ENCODE assay signal across 8 cellular contexts in the genomic region with DNA sequence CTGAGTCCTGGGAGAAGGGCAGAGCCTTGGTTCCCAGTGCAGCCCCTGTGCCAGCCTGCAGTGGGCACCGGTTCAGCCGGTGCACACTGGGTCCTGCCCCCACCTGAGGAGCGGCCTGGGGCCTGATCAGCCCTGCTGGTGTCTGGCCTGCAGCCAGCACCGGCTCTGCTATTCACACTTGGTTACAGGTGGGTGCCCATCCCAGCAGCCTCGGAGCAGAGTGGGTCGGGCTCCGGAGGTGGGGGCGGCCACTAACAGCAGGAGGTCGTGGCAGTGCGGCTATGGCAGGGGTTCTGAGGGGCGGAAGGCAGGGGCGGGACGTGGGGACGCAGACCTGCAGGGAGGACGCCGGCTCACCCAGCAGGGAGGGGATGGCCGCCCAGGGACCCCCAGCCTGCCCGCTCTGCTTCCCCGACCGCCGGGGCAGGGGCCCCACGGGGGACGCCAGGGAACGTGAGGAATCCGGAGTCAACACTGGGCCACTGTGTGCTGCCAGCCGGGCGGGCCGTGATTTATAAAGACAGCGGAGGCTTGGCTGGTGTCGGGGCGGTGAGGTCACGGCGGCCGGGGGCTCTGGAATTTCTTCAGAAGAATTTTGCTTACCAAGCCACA. TPM values are rescaled to one million over a fixed set of nuclear protein-coding genes. Genes with fewer than 3 reads are reported as not detected.
DNase-seq lines count a peak whose midpoint lies in the region; ATAC-seq and TF ChIP-seq lines count a peak whose summit lies in the region.

No MANE protein-coding gene starts in this region.

- H3K27me3 Mint-ChIP-seq in natural killer cell (ENCODE audit: low read depth in 2 of 2) = no peaks in the 10 kb centered on the region

- intact Hi-C loops in IMR-90 (cut with micrococcal nuclease) = no loop called here
- intact Hi-C loops in natural killer cell (cut with micrococcal nuclease) = loop anchor here (2.0 kb wide), 1 partner anchor 15 kb away; no protein-coding TSS in a partner anchor

- no peak overlapping the region; the same call in 2 of the 3 replicates for H2BK15ac ChIP-seq in IMR-90 (ENCODE audit: low read depth, low read length)

- H3K9me1 ChIP-seq in IMR-90 (ENCODE audit: insufficient read depth, low read length) = no peaks in the 10 kb centered on the region; the same call in none of the 2 replicates

- TF ChIP-seq RAD21 in IMR-90 (IDR thresholded peaks at IDR 0.05; ENCODE audit: low read length) = no peak

- H4K8ac ChIP-seq in IMR-90 (ENCODE audit: low read depth in 2 of 2, low read length in 2 of 2) = peak overlapping the region in 1 of 2 experiments; percentile 52; a peak in 1 of 4 replicates

- H3K23ac ChIP-seq in IMR-90 (ENCODE audit: low read depth, low read length) = no peak overlapping the region

- peak overlapping the region; percentile 72 to 78 for H3K27ac Mint-ChIP-seq in natural killer cell

- peak overlapping the region; percentile 75 for H3K4me3 Mint-ChIP-seq in natural killer cell

- no peak overlapping the region for H2BK20ac ChIP-seq in IMR-90 (ENCODE audit: low read depth, low read length)

- H2BK120ac ChIP-seq in IMR-90 (ENCODE audit: low read depth, low read length) = no peak overlapping the region; the same call in 1 of the 2 replicates

- no peaks in the 10 kb centered on the region for H3K36me3 Mint-ChIP-seq in natural killer cell

- peak overlapping the region; percentile 67 for H2AK5ac ChIP-seq in IMR-90 (ENCODE audit: low read depth, low read length)

- ATAC-seq in IMR-90 (ENCODE audit: low read depth) (peak; percentile 51), natural killer cell (peak; percentile 15 to 28 (median 20)), HG03342 (IDR thresholded peaks at IDR 0.05; ENCODE audit: unreplicated experiment) (no peak)

- no peak for TF ChIP-seq POLR2A in IMR-90 (IDR thresholded peaks at IDR 0.05; ENCODE audit: low read depth, low read length)

- peak overlapping the region; percentile 71 for H3K4ac ChIP-seq in IMR-90 (ENCODE audit: low read depth, low read length)

- no peaks in the 10 kb centered on the region for H3K27me3 ChIP-seq in IMR-90 (ENCODE audit: control insufficient read depth, insufficient read depth, low read length)

- peaks cover 13 to 47% of the 10 kb centered on the region in 2 donors for H3K4me1 Mint-ChIP-seq in natural killer cell

- H3K56ac ChIP-seq in IMR-90 (ENCODE audit: extremely low read depth, insufficient read depth, low read length) = no peak overlapping the region

- in situ Hi-C loops in IMR-90 (cut with MboI; ENCODE audit: low sequenced_read_pairs) = no loop called here

- peak overlapping the region; percentile 10; the same call in 1 of the 2 replicates for H3K27ac ChIP-seq in IMR-90 (ENCODE audit: insufficient read depth, low read length)

- dilution Hi-C loops in IMR-90 (cut with HindIII; ENCODE audit: low sequenced_read_pairs, unreplicated experiment) = no loop called here

- H3K9me3 Mint-ChIP-seq in natural killer cell = no peaks in the 10 kb centered on the region

- WGBS in IMR-90 (ENCODE audit: extremely low coverage in 2 of 2, insufficient read length in 1 of 2), 2 experiments = 10% methylated on average over 15 of the region's 34 CpGs; no CpG with 5 or more reads in 1 of the 2 experiments

- H4K20me1 ChIP-seq in IMR-90 (ENCODE audit: insufficient read depth, low read length) = peaks cover 30% of the 10 kb centered on the region

- H2AK9ac ChIP-seq in IMR-90 (replicated peaks; ENCODE audit: low read depth, low read length, poor library complexity) = peak overlapping the region; percentile 87

- no peak overlapping the region for H4K5ac ChIP-seq in IMR-90 (ENCODE audit: low read depth, low read length)

- peak overlapping the region; percentile 46 for H4K91ac ChIP-seq in IMR-90 (ENCODE audit: insufficient read depth, low read depth, low read length)

- peak overlapping the region; percentile 81 for H2AFZ ChIP-seq in IMR-90 (replicated peaks; ENCODE audit: low read length, poor library complexity)

- no peak for TF ChIP-seq CTCF in IMR-90 (conservative IDR thresholded peaks at IDR 0.05; ENCODE audit: low read depth, low read length)
- no peak for TF ChIP-seq CTCF in natural killer cell (IDR thresholded peaks at IDR 0.05)

- H3K14ac ChIP-seq in IMR-90 (replicated peaks; ENCODE audit: low read depth, low read length) = 0 out of 2 replicates have a peak overlapping the region, but pooled peaks have one; percentile 5

- H3K4me3 ChIP-seq in IMR-90 (ENCODE audit: insufficient read depth, low read depth, low read length) = no peak overlapping the region

- H3K4me1 ChIP-seq in IMR-90 (ENCODE audit: control insufficient read depth, insufficient read depth, low read length) = peaks cover 20% of the 10 kb centered on the region

- peak; percentile 70 for DNase-seq in AG08395 (ENCODE audit: low spot score)
- DNase-seq in IMR-90 = no peak
- peak; percentile 22 for DNase-seq in dedifferentiated amniotic fluid mesenchymal stem cell (ENCODE audit: extremely low spot score)
- DNase-seq in natural killer cell = no peak
- no peak for DNase-seq in NCI-H1436 (lab: John Stamatoyannopoulos, UW)
- no peak for DNase-seq in NCI-H748 treated with DMSO at 0.1 percent for 48 hours (lab: John Stamatoyannopoulos, UW)
- no peak for DNase-seq in NCI-H1694 (lab: John Stamatoyannopoulos, UW)

- peak overlapping the region; percentile 14 for H3K9ac ChIP-seq in IMR-90 (ENCODE audit: low read depth, low read length)

- POLR2A ChIA-PET in IMR-90 (lab: Charles Lee; ENCODE audit: unreplicated experiment) = no interaction called here

- peaks cover 4 to 19% of the 10 kb centered on the region in 2 experiments; a peak in 3 of 4 replicates for H3K79me1 ChIP-seq in IMR-90 (ENCODE audit: low read depth in 1 of 2, low read length in 2 of 2)

- CTCF ChIA-PET in IMR-90 (lab: Yijun Ruan, JAX) = no interaction called here

- no peak overlapping the region; the same call in 1 of the 2 replicates for H3K18ac ChIP-seq in IMR-90 (ENCODE audit: low read depth, low read length)

- H3K9me3 ChIP-seq in IMR-90 (ENCODE audit: control insufficient read depth, insufficient read depth, low read length) = no peaks in the 10 kb centered on the region

- no TSS peak for BruUV-seq in IMR-90 (replicated peaks; lab: Mats Ljungman, UMichigan)

- peak overlapping the region; percentile 60 for H3K4me2 ChIP-seq in IMR-90 (ENCODE audit: low read depth, low read length)

- no peak overlapping the region for H2BK5ac ChIP-seq in IMR-90 (ENCODE audit: low read depth, low read length, poor library complexity, severe bottlenecking)

- H3K36me3 ChIP-seq in IMR-90 (ENCODE audit: control insufficient read depth, insufficient read depth, low read length) = peaks cover 23% of the 10 kb centered on the region

TF ChIP-seq in IMR-90, 13 proteins besides CTCF, POLR2A, EP300 and RAD21:
- TF ChIP-seq, protein P1, sequence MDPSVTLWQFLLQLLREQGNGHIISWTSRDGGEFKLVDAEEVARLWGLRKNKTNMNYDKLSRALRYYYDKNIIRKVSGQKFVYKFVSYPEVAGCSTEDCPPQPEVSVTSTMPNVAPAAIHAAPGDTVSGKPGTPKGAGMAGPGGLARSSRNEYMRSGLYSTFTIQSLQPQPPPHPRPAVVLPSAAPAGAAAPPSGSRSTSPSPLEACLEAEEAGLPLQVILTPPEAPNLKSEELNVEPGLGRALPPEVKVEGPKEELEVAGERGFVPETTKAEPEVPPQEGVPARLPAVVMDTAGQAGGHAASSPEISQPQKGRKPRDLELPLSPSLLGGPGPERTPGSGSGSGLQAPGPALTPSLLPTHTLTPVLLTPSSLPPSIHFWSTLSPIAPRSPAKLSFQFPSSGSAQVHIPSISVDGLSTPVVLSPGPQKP (IDR thresholded peaks at IDR 0.05; ENCODE audit: borderline replicate concordance, low read depth, low read length) = no peak
- TF ChIP-seq CHD1 (IDR thresholded peaks at IDR 0.05; ENCODE audit: low read depth, low read length) (no peak), SMC3 (IDR thresholded peaks at IDR 0.05; ENCODE audit: low read depth, low read length) (no peak), MAFK (IDR thresholded peaks at IDR 0.05; ENCODE audit: low read depth, low read length) (no peak), MAZ (IDR thresholded peaks at IDR 0.05; ENCODE audit: borderline replicate concordance, low read depth, low read length) (peak; percentile 9; the same call in 1 of the 2 replicates), BHLHE40 (IDR thresholded peaks at IDR 0.05; ENCODE audit: low read depth, low read length) (peak; percentile 46; the same call in 1 of the 2 replicates), FOS (IDR thresholded peaks at IDR 0.05; ENCODE audit: low read depth, low read length) (no peak)

RNA-seq across cellular contexts. Expression of a gene that starts 20.3 kb away (rescaled TPM):
- total RNA-seq in IMR-90 (2012; rRNA removed) (17.9 and 21.4 TPM in 2 replicates), natural killer cell (100 to 1,000 TPM; 227 to 390 (median 325) TPM)
- 48.2 and 60.2 TPM in 2 replicates for polyA plus RNA-seq in IMR-90 (2012; rRNA removed)
- 73.7 and 167 TPM in 2 replicates for polyA plus RNA-seq in IMR-90 (2012; cell fraction: cytosol; rRNA removed)
- polyA plus RNA-seq in IMR-90 (2012; cell fraction: nucleus; rRNA removed; ENCODE audit: low replicate concordance) = 50.0 and 129 TPM in 2 replicates

Comparison
In these comparisons a context has a peak if more than half of its experiments do, and no peak if none do; other contexts are left out.
1. DNase-seq: peak in AG08395 (single experiment) and dedifferentiated amniotic fluid mesenchymal stem cell (single experiment); none in IMR-90 (single experiment), natural killer cell (single experiment), NCI-H1436 (single experiment), NCI-H748 treated with DMSO at 0.1 percent for 48 hours (single experiment) and NCI-H1694 (single experiment).
2. RNA of a gene that starts 20.3 kb away (total RNA-seq): 227 to 390 TPM in natural killer cell; 17.9 to 21.4 TPM in IMR-90; every median in the first group is over 10 times any median in the second.